In genomic region chr12:57600395-57600794, GRCh38 we compare ENCODE assay signal across 17 cellular contexts. TPM values are rescaled to one million over a fixed set of nuclear protein-coding genes. Genes with fewer than 3 reads are reported as not detected.
DNase-seq lines count a peak whose midpoint lies in the region; ATAC-seq and TF ChIP-seq lines count a peak whose summit lies in the region.
"Had no signal": no experiment of that assay in that cellular context is flagged by ENCODE, and none has a peak within 500 bp of the region (broad histone marks: within the 10 kb centered on the region; RNA-seq: fewer than 3 reads in every experiment).

No MANE protein-coding gene starts in this region.

- H3K36me3 Mint-ChIP-seq in naive thymus-derived CD8-positive, alpha-beta T cell, result peaks cover 4 to 72% (median 27%) of the 10 kb centered on the region in 3 donors

- POLR2A ChIA-PET in naive thymus-derived CD8-positive, alpha-beta T cell (lab: Charles Lee), result interaction anchor here (1.5 kb wide), 1 partner anchor 11 kb away, joined by 3 read pairs; the partner anchor contains the start of gene ARHGEF25
- POLR2A ChIA-PET in OCI-LY7 (lab: Charles Lee), result interaction anchor here (0.7 to 0.8 kb wide), 2 partner anchors 33 to 144 kb away, joined by 3 read pairs; no protein-coding TSS in a partner anchor

- H3K9me3 Mint-ChIP-seq in naive thymus-derived CD8-positive, alpha-beta T cell, result no peaks in the 10 kb centered on the region
- H3K9me3 Mint-ChIP-seq: CD4-positive, alpha-beta T cell; CD8-positive, alpha-beta T cell had no signal

- BruUV-seq in OCI-LY7 (replicated peaks; lab: Mats Ljungman, UMichigan), result no TSS peak

- H3K27me3 ChIP-seq in BLaER1, result peaks cover 32% of the 10 kb centered on the region
- no peaks in the 10 kb centered on the region for H3K27me3 ChIP-seq in SJSA1 (replicated peaks)

- H3K36me3 ChIP-seq in BLaER1 (peaks cover 49% of the 10 kb centered on the region), SJSA1 (peaks cover 83% of the 10 kb centered on the region), OCI-LY7 (ENCODE audit: insufficient read depth, low read length) (peaks cover 64% of the 10 kb centered on the region; the same call in 1 of the 2 replicates)

- no peak overlapping the region for H2AFZ ChIP-seq in OCI-LY7 (ENCODE audit: low read length)

- H4K20me1 ChIP-seq in BLaER1, result no peaks in the 10 kb centered on the region
- no peaks in the 10 kb centered on the region for H4K20me1 ChIP-seq in OCI-LY7 (ENCODE audit: insufficient read depth, low read length)

- H3K4me1 ChIP-seq in BLaER1, result peaks cover 29% of the 10 kb centered on the region
- peaks cover 18% of the 10 kb centered on the region for H3K4me1 ChIP-seq in SJSA1 (replicated peaks)
- H3K4me1 ChIP-seq in OCI-LY7 (ENCODE audit: insufficient read depth, low read length, poor library complexity, severe bottlenecking), result no peaks in the 10 kb centered on the region

- no peak for ATAC-seq in naive thymus-derived CD8-positive, alpha-beta T cell
- ATAC-seq in GM18502 (IDR thresholded peaks at IDR 0.05; ENCODE audit: poor library complexity, unreplicated experiment), result no peak
- ATAC-seq: A549; CD8-positive, alpha-beta T cell had no signal

- H3K9me2 ChIP-seq in OCI-LY7 (ENCODE audit: insufficient read depth, low read length), result no peaks in the 10 kb centered on the region

- H3K27me3 Mint-ChIP-seq in naive thymus-derived CD8-positive, alpha-beta T cell, result no peaks in the 10 kb centered on the region
- H3K27me3 Mint-ChIP-seq: CD4-positive, alpha-beta T cell had no signal

- peak overlapping the region; percentile 47 for H3K4me2 ChIP-seq in BLaER1
- no peak overlapping the region for H3K4me2 ChIP-seq in OCI-LY7 (ENCODE audit: low read length)
- H3K4me2 ChIP-seq: A549 had no signal

- TF ChIP-seq CTCF in OCI-LY7 (conservative IDR thresholded peaks at IDR 0.05; ENCODE audit: low read length), result no peak

- CTCF ChIA-PET in OCI-LY7 (lab: Charles Lee; ENCODE audit: unreplicated experiment), result no interaction called here

- DNase-seq in SJSA1 (ENCODE audit: low read depth in 1 of 2, low spot score in 2 of 2), result peak; percentile 74 to 86
- no peak for DNase-seq in naive thymus-derived CD8-positive, alpha-beta T cell
- DNase-seq in T-helper 2 cell, result no peak
- DNase-seq in OCI-LY7 (ENCODE audit: low spot score), result no peak
- DNase-seq: AML-193; Caco-2; Calu3; CD4-positive, alpha-beta T cell; CD8-positive, alpha-beta T cell; DMS79 treated with DMSO at 0.1 percent for 48 hours; GF-D8 had no signal

- H3K4me1 Mint-ChIP-seq in naive thymus-derived CD8-positive, alpha-beta T cell, result peaks cover 13 to 30% (median 25%) of the 10 kb centered on the region in 4 donors

- H3K27ac Mint-ChIP-seq in naive thymus-derived CD8-positive, alpha-beta T cell, result peak overlapping the region in 7 of 10 donors; percentile 7 to 72 (median 34)
- H3K27ac Mint-ChIP-seq: B cell; CD4-positive, alpha-beta T cell; CD8-positive, alpha-beta T cell had no signal

- H3K9ac ChIP-seq in BLaER1, result no peak overlapping the region

- H3K27ac ChIP-seq in BLaER1 (no peak overlapping the region), SJSA1 (no peak overlapping the region), OCI-LY7 (ENCODE audit: low read depth, low read length, poor library complexity, severe bottlenecking) (no peak overlapping the region)
- H3K27ac ChIP-seq: 22Rv1, A549, C4-2B had no signal

- intact Hi-C loops in OCI-LY7 (cut with micrococcal nuclease; ENCODE audit: unreplicated experiment), result no loop called here

- H3K4me3 ChIP-seq in BLaER1 (no peak overlapping the region), SJSA1 (no peak overlapping the region), OCI-LY7 (ENCODE audit: low read depth, low read length, poor library complexity, severe bottlenecking) (no peak overlapping the region)
- H3K4me3 ChIP-seq: A549 had no signal

- no peaks in the 10 kb centered on the region for H3K79me2 ChIP-seq in OCI-LY7 (ENCODE audit: insufficient read depth, low read depth, low read length)

- H3K9me3 ChIP-seq in BLaER1 (no peaks in the 10 kb centered on the region), SJSA1 (replicated peaks) (0 out of 2 replicates have a peak, but pooled peaks cover 4% of the 10 kb centered on the region), OCI-LY7 (ENCODE audit: low read length) (no peaks in the 10 kb centered on the region)
- H3K9me3 ChIP-seq: A549, Caco-2 had no signal

- H3K4me3 Mint-ChIP-seq in naive thymus-derived CD8-positive, alpha-beta T cell, result no peak overlapping the region
- H3K4me3 Mint-ChIP-seq: B cell; CD4-positive, alpha-beta T cell; CD8-positive, alpha-beta T cell had no signal

RNA-seq across cellular contexts. Expression of gene DTX3, which starts 4.2 kb away (rescaled TPM):
- total RNA-seq in SJSA1 (2014; rRNA removed; shearing (Covaris generic)), result 187 and 286 TPM in 2 replicates
- 10 to 100 TPM; 36.2 to 36.3 TPM for total RNA-seq in naive thymus-derived CD8-positive, alpha-beta T cell
- polyA plus RNA-seq in naive thymus-derived CD8-positive, alpha-beta T cell, result 1 to 10 TPM; 4.9 to 9.4 (median 7.7) TPM
- total RNA-seq in OCI-LY7 (2014; rRNA removed; shearing (Covaris generic)), result not detected in 2 replicates
- total RNA-seq in OCI-LY7 (2022), result 0.11 TPM in 1 of 2 replicates, not detected in the other

RNA-seq across cellular contexts. Expression of gene PIP4K2C, which starts 9.4 kb away (rescaled TPM):
- total RNA-seq in SJSA1 (2014; rRNA removed; shearing (Covaris generic)), result 544 and 654 TPM in 2 replicates
- total RNA-seq in naive thymus-derived CD8-positive, alpha-beta T cell, result 10 to 100 TPM; 23.4 to 24.8 TPM
- 10 to 100 TPM; 10.9 to 24.6 (median 22.7) TPM for polyA plus RNA-seq in naive thymus-derived CD8-positive, alpha-beta T cell
- total RNA-seq in OCI-LY7 (2014; rRNA removed; shearing (Covaris generic)), result 9.0 and 14.5 TPM in 2 replicates
- total RNA-seq in OCI-LY7 (2022), result 14.8 and 15.9 TPM in 2 replicates

RNA-seq across cellular contexts. Expression of gene ARHGEF25, which starts 10.8 kb away (rescaled TPM):
- 107 and 145 TPM in 2 replicates for total RNA-seq in SJSA1 (2014; rRNA removed; shearing (Covaris generic))
- under 1 TPM; 0.27 to 0.55 TPM for total RNA-seq in naive thymus-derived CD8-positive, alpha-beta T cell
- not detected for polyA plus RNA-seq in naive thymus-derived CD8-positive, alpha-beta T cell
- total RNA-seq in OCI-LY7 (2014; rRNA removed; shearing (Covaris generic)), result not detected in 2 replicates
- total RNA-seq in OCI-LY7 (2022), result not detected in 2 replicates
- total RNA-seq: B cell had no signal

RNA-seq across cellular contexts. Expression of gene B4GALNT1, which starts 32.6 kb away (rescaled TPM):
- total RNA-seq in SJSA1 (2014; rRNA removed; shearing (Covaris generic)), result 841 and 950 TPM in 2 replicates
- total RNA-seq in naive thymus-derived CD8-positive, alpha-beta T cell, result under 1 TPM in 1 of 2 experiments, not detected in 1; 0.30 TPM
- not detected for polyA plus RNA-seq in naive thymus-derived CD8-positive, alpha-beta T cell
- 1.1 and 1.2 TPM in 2 replicates for total RNA-seq in OCI-LY7 (2014; rRNA removed; shearing (Covaris generic))
- total RNA-seq in OCI-LY7 (2022), result 3.1 and 3.8 TPM in 2 replicates
- total RNA-seq: CD4-positive, alpha-beta T cell; CD8-positive, alpha-beta T cell had no signal

RNA-seq across cellular contexts. Expression of gene KIF5A, which starts 50.6 kb away (rescaled TPM):
- 2.1 and 2.8 TPM in 2 replicates for total RNA-seq in SJSA1 (2014; rRNA removed; shearing (Covaris generic))
- 1 to 10 TPM; 1.5 to 2.3 TPM for total RNA-seq in naive thymus-derived CD8-positive, alpha-beta T cell
- polyA plus RNA-seq in naive thymus-derived CD8-positive, alpha-beta T cell, result under 1 TPM in 2 of 3 donors, not detected in 1; 0.17 to 0.20 TPM
- total RNA-seq in OCI-LY7 (2014; rRNA removed; shearing (Covaris generic)), result 0.09 and 0.10 TPM in 2 replicates
- total RNA-seq in OCI-LY7 (2022), result 1.2 and 1.6 TPM in 2 replicates
- total RNA-seq: Calu3 had no signal

Comparison
In these comparisons a context has a peak if more than half of its experiments do, and no peak if none do; other contexts are left out.
1. DNase-seq: peak in SJSA1 (2 of 2); none in naive thymus-derived CD8-positive, alpha-beta T cell (0 of 10), T-helper 2 cell (0 of 5) and OCI-LY7 (single experiment).
2. RNA of gene DTX3, which starts 4.2 kb away (total RNA-seq): 187 to 286 TPM in SJSA1 and 36.2 to 36.3 TPM in naive thymus-derived CD8-positive, alpha-beta T cell; 0.11 TPM in OCI-LY7; every median in the first group is over 10 times any median in the second.
3. RNA of gene PIP4K2C, which starts 9.4 kb away (total RNA-seq): 544 to 654 TPM in SJSA1; 23.4 to 24.8 TPM in naive thymus-derived CD8-positive, alpha-beta T cell and 9.0 to 15.9 TPM in OCI-LY7; every median in the first group is over 10 times any median in the second.
4. RNA of gene ARHGEF25, which starts 10.8 kb away (total RNA-seq): 107 to 145 TPM in SJSA1; 0.27 to 0.55 TPM in naive thymus-derived CD8-positive, alpha-beta T cell and not detected in OCI-LY7; every median in the first group is over 10 times any median in the second.